12 cellular contexts compared by ENCODE assay signal in the genomic region with DNA sequence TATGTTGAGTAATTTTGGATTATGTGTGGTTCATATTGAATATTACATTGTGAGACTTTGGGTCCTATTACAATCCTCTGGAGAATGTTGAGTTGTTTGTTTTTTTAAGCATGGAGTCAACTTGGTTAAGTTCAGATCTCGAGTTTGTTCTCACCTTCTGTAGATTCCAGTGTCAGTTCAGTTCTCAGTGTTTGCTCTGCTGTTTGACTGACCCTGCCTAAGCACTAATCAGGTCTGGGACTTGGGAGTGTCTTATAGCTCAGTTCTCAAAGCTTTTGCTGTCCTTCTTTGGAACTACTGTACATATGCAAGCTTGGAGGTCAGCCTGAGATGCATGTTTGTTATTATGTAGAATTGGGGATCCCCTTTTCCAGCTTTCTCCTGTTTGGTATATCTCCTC.
DNase-seq lines count a peak whose midpoint lies in the region; ATAC-seq, FAIRE-seq and TF ChIP-seq lines count a peak whose summit lies in the region.
"Had no signal": no experiment of that assay in that cellular context is flagged by ENCODE, and none has a peak within 500 bp of the region (broad histone marks: within the 10 kb centered on the region; RNA-seq: fewer than 3 reads in every experiment).

No MANE protein-coding gene starts in this region.

- H2BK15ac ChIP-seq in H1 (ENCODE audit: low read length) = no peak overlapping the region

- CTCF ChIA-PET in MCF 10A (lab: Yijun Ruan, JAX) = interaction anchor here (1.2 kb wide), 1 partner anchor 49 kb away, joined by 3 read pairs; no protein-coding TSS in a partner anchor
- CTCF ChIA-PET in mammary epithelial cell (lab: Charles Lee; ENCODE audit: low non-redundant PET) = no interaction called here
- CTCF ChIA-PET in H1 (lab: Charles Lee; ENCODE audit: partially characterized antibody) = interaction anchor here (0.7 to 1.5 kb wide), 5 partner anchors 9 to 76 kb away, joined by 3 to 6 read pairs (median 4); partner anchors contain the start of gene DIP2B

- FAIRE-seq in H1 (lab: Jason Lieb, UNC) = no peak

- DNase-seq in MCF 10A (ENCODE audit: unreplicated experiment) = peak; percentile 36
- no peak for DNase-seq in mammary epithelial cell
- DNase-seq in H1 (ENCODE audit: low read depth in 1 of 2, low spot score in 2 of 2) = no peak
- DNase-seq in naive B cell = no peak
- no peak for DNase-seq in upper lobe of right lung
- no peak for DNase-seq in activated effector memory CD4-positive, alpha-beta T cell treated with anti-CD3 and anti-CD28 coated beads, Interleukin-2, amount 50 U/mL, for 16 hours
- DNase-seq in stimulated activated CD4-positive, alpha-beta T cell treated with anti-CD3 and anti-CD28 coated beads, Interleukin-4, amount 100 ng/mL, for 4 hours = no peak
- DNase-seq: activated T-cell treated with anti-CD3 and anti-CD28 coated beads for 4 hours, midbrain, NCI-H2081 treated with DMSO at 0.1 percent for 48 hours, SK-N-SH had no signal

- intact Hi-C loops in MCF 10A (cut with micrococcal nuclease) (no loop called here), mammary epithelial cell (cut with micrococcal nuclease) (no loop called here), upper lobe of right lung (cut with DNase I) (no loop called here)

- H3K14ac ChIP-seq in H1 (ENCODE audit: insufficient read length) = no peak overlapping the region

- WGBS in mammary epithelial cell (ENCODE audit: low coverage, missing lambda C conversion rate) = 100% methylated on average over 1 of the region's 1 CpG
- 87% methylated on average over 1 of the region's 1 CpG; no CpG with 5 or more reads in 1 of the 2 experiments for WGBS in H1 (ENCODE audit: extremely low coverage in 1 of 2, insufficient coverage in 1 of 2, insufficient read length in 1 of 2, insufficient replicate concordance in 2 of 2, low coverage in 1 of 2, low lambda C conversion rate in 2 of 2, missing lambda C conversion rate in 1 of 2), 2 experiments

- no peak for TF ChIP-seq RAD21 in H1 (IDR thresholded peaks at IDR 0.05 in 1 of 2, conservative IDR thresholded peaks at IDR 0.05 in 1 of 2; ENCODE audit: low read depth in 2 of 2, low read length in 2 of 2)

- H3K4me1 Mint-ChIP-seq in MCF 10A (ENCODE audit: insufficient read depth, unreplicated experiment) (peaks cover 26% of the 10 kb centered on the region), naive B cell (peaks cover 42 to 82% (median 76%) of the 10 kb centered on the region in 3 donors)

- H3K27me3 ChIP-seq in mammary epithelial cell (ENCODE audit: insufficient read depth, low read length) (no peaks in the 10 kb centered on the region), H1 (replicated peaks in 1 of 4; ENCODE audit: control insufficient read depth in 3 of 4, extremely low read depth in 1 of 4, insufficient read depth in 3 of 4, low read length in 3 of 4) (no peaks in the 10 kb centered on the region), upper lobe of right lung (no peaks in the 10 kb centered on the region)

- H3K23ac ChIP-seq in H1 (ENCODE audit: insufficient read length) = no peak overlapping the region

- dilution Hi-C loops in mammary epithelial cell (cut with HindIII; ENCODE audit: low sequenced_read_pairs) = no loop called here

- no peak overlapping the region for H3K56ac ChIP-seq in H1 (replicated peaks; ENCODE audit: insufficient read length, low read depth, low read length)

- H2AFZ ChIP-seq in mammary epithelial cell (ENCODE audit: low read depth, low read length) (no peak overlapping the region), H1 (ENCODE audit: low read length) (no peak overlapping the region)

- no peak overlapping the region for H3K4me2 ChIP-seq in mammary epithelial cell (ENCODE audit: insufficient read depth, low read depth, low read length)
- H3K4me2 ChIP-seq in H1 (ENCODE audit: insufficient read depth in 1 of 2, low read depth in 2 of 2, low read length in 2 of 2) = no peak overlapping the region
- H3K4me2 ChIP-seq: SK-N-SH had no signal

- no peaks in the 10 kb centered on the region for H3K23me2 ChIP-seq in H1 (ENCODE audit: low read depth, low read length)

- no peak overlapping the region for H2BK12ac ChIP-seq in H1 (ENCODE audit: low read depth, low read length)

- H3K79me2 ChIP-seq in mammary epithelial cell (ENCODE audit: insufficient read depth, low read length) (peaks cover 91% of the 10 kb centered on the region), H1 (ENCODE audit: control insufficient read depth in 1 of 2, insufficient read depth in 2 of 2, low read length in 2 of 2) (peaks cover 0 to 79% of the 10 kb centered on the region in 2 experiments; a peak in 3 of 4 replicates)

- H3K27me3 Mint-ChIP-seq in MCF 10A (ENCODE audit: insufficient read depth, unreplicated experiment) (no peaks in the 10 kb centered on the region), naive B cell (no peaks in the 10 kb centered on the region)

- TF ChIP-seq CTCF in MCF 10A (IDR thresholded peaks at IDR 0.05; ENCODE audit: unreplicated experiment) (no peak), mammary epithelial cell (conservative IDR thresholded peaks at IDR 0.05 in 1 of 2, IDR thresholded peaks at IDR 0.05 in 1 of 2; ENCODE audit: extremely low read depth in 1 of 2, insufficient read depth in 1 of 2, low read depth in 1 of 2, low read length in 2 of 2) (no peak), H1 (IDR thresholded peaks at IDR 0.05; ENCODE audit: control extremely low read depth in 1 of 3, insufficient read depth in 1 of 3, low read depth in 1 of 3, low read length in 3 of 3) (no peak), upper lobe of right lung (IDR thresholded peaks at IDR 0.05) (no peak)

- POLR2A ChIA-PET in MCF 10A (lab: Yijun Ruan, JAX) = interaction anchor here (1.1 to 3.1 kb wide), 7 partner anchors 11 to 196 kb away, joined by 3 to 17 read pairs (median 5); partner anchors contain the start of genes ATF1 and DIP2B
- POLR2A ChIA-PET in H1 (lab: Charles Lee; ENCODE audit: partially characterized antibody) = interaction anchor here (0.7 to 1.6 kb wide), 5 partner anchors 9 to 64 kb away, joined by 3 to 4 read pairs (median 3); partner anchors contain the start of gene DIP2B

- H3K27ac ChIP-seq in mammary epithelial cell (ENCODE audit: insufficient read depth, low read depth, low read length) (no peak overlapping the region), H1 (ENCODE audit: low read depth, low read length) (peak overlapping the region; percentile 32; the same call in 1 of the 2 replicates), upper lobe of right lung (peak overlapping the region; percentile 39)

- H4K91ac ChIP-seq in H1 (replicated peaks; ENCODE audit: insufficient read length, low read length) = no peak overlapping the region

- H3K27ac Mint-ChIP-seq in MCF 10A (ENCODE audit: low read depth, unreplicated experiment) (peak overlapping the region; percentile 39), naive B cell (peak overlapping the region in 5 of 6 donors; percentile 10 to 72 (median 49))

- H3K4me1 ChIP-seq in mammary epithelial cell (ENCODE audit: insufficient read depth, low read length) (peaks cover 17% of the 10 kb centered on the region), H1 (replicated peaks in 1 of 4; ENCODE audit: control insufficient read depth in 3 of 4, insufficient read depth in 4 of 4, low read length in 3 of 4) (peaks cover 0 to 9% (median 8%) of the 10 kb centered on the region in 4 experiments; a peak in 5 of 7 replicates), upper lobe of right lung (peaks cover 51% of the 10 kb centered on the region)

- H2AK5ac ChIP-seq in H1 (ENCODE audit: low read depth, low read length) = no peak overlapping the region

- H4K5ac ChIP-seq in H1 (ENCODE audit: insufficient read length, low read depth, low read length) = no peak overlapping the region

- no peaks in the 10 kb centered on the region for H3K36me3 Mint-ChIP-seq in MCF 10A (ENCODE audit: insufficient read depth, unreplicated experiment)
- no peaks in the 10 kb centered on the region for H3K36me3 Mint-ChIP-seq in naive B cell

- no peak overlapping the region for H3K4ac ChIP-seq in H1 (replicated peaks; ENCODE audit: insufficient read length, low read depth, low read length)

- H3K18ac ChIP-seq in H1 (ENCODE audit: extremely low read depth, low read length) = no peak overlapping the region

- in situ Hi-C loops in mammary epithelial cell (cut with MboI; ENCODE audit: low sequenced_read_pairs in 2 of 2) = no loop called here

- peaks cover 3% of the 10 kb centered on the region; the same call in 1 of the 2 replicates for H3K79me1 ChIP-seq in H1 (ENCODE audit: low read depth, low read length)

- no peak overlapping the region for H2BK20ac ChIP-seq in H1 (ENCODE audit: low read length)

- no peak overlapping the region for H2BK5ac ChIP-seq in H1 (ENCODE audit: low read depth, low read length)

- no peaks in the 10 kb centered on the region for H3K36me3 ChIP-seq in mammary epithelial cell (ENCODE audit: insufficient read depth, low read length)
- H3K36me3 ChIP-seq in H1 (ENCODE audit: control insufficient read depth in 2 of 4, insufficient read depth in 4 of 4, low read length in 3 of 4) = no peaks in the 10 kb centered on the region
- no peaks in the 10 kb centered on the region for H3K36me3 ChIP-seq in upper lobe of right lung

- TF ChIP-seq POLR2A in H1 (IDR thresholded peaks at IDR 0.05; ENCODE audit: control extremely low read depth in 1 of 2, low read depth in 2 of 2, low read length in 2 of 2) = no peak

- H3K4me3 ChIP-seq in mammary epithelial cell (replicated peaks in 1 of 3; ENCODE audit: insufficient read depth in 1 of 3, low read depth in 2 of 3, low read length in 3 of 3) (no peak overlapping the region), H1 (ENCODE audit: extremely low read depth in 1 of 4, insufficient read depth in 2 of 4, low read depth in 3 of 4, low read length in 4 of 4) (no peak overlapping the region), upper lobe of right lung (no peak overlapping the region)

- H3K4me3 Mint-ChIP-seq in MCF 10A (ENCODE audit: unreplicated experiment) = no peak overlapping the region
- H3K4me3 Mint-ChIP-seq in naive B cell = peak overlapping the region in 3 of 8 donors; percentile 1 to 57 (median 25)

- TF ChIP-seq EP300 in H1 (IDR thresholded peaks at IDR 0.05; ENCODE audit: borderline replicate concordance in 1 of 2, low read depth in 2 of 2, low read length in 2 of 2) = no peak

- H2BK120ac ChIP-seq in H1 (replicated peaks; ENCODE audit: low read depth, low read length) = no peak overlapping the region

- no TSS peak for BruUV-seq in MCF 10A (replicated peaks; lab: Mats Ljungman, UMichigan)
- no TSS peak for BruUV-seq in mammary epithelial cell (replicated peaks; lab: Mats Ljungman, UMichigan)

- no peaks in the 10 kb centered on the region for H3K9me3 ChIP-seq in mammary epithelial cell (replicated peaks; ENCODE audit: insufficient read depth, low read length)
- no peaks in the 10 kb centered on the region for H3K9me3 ChIP-seq in H1 (ENCODE audit: insufficient read depth in 2 of 2, low read depth in 1 of 2, low read length in 1 of 2)
- H3K9me3 ChIP-seq in upper lobe of right lung = no peaks in the 10 kb centered on the region
- H3K9me3 ChIP-seq: SK-N-SH had no signal

- H4K20me1 ChIP-seq in mammary epithelial cell (ENCODE audit: insufficient read depth, low read length) (no peaks in the 10 kb centered on the region), H1 (replicated peaks in 1 of 2; ENCODE audit: control insufficient read depth in 1 of 2, insufficient read depth in 2 of 2, low read length in 2 of 2) (no peaks in the 10 kb centered on the region)

- ATAC-seq in naive B cell (ENCODE audit: low read depth in 2 of 2) = no peak
- ATAC-seq in upper lobe of right lung = peak; percentile 64
- no peak for ATAC-seq in GM19455 (IDR thresholded peaks at IDR 0.05; ENCODE audit: unreplicated experiment)

- no peak overlapping the region for H4K8ac ChIP-seq in H1 (ENCODE audit: extremely low read depth, insufficient read depth, low read length)

- no peak overlapping the region for H3K9ac ChIP-seq in mammary epithelial cell (ENCODE audit: insufficient read depth, low read length)
- H3K9ac ChIP-seq in H1 (replicated peaks in 1 of 4; ENCODE audit: extremely low read depth in 1 of 4, low read depth in 3 of 4, low read length in 3 of 4) = no peak overlapping the region
- H3K9ac ChIP-seq: SK-N-SH had no signal

- H3K9me3 Mint-ChIP-seq in MCF 10A (ENCODE audit: unreplicated experiment) (no peaks in the 10 kb centered on the region), naive B cell (peaks cover 0 to 1% (median 0%) of the 10 kb centered on the region in 7 donors)
